In the genomic region with DNA sequence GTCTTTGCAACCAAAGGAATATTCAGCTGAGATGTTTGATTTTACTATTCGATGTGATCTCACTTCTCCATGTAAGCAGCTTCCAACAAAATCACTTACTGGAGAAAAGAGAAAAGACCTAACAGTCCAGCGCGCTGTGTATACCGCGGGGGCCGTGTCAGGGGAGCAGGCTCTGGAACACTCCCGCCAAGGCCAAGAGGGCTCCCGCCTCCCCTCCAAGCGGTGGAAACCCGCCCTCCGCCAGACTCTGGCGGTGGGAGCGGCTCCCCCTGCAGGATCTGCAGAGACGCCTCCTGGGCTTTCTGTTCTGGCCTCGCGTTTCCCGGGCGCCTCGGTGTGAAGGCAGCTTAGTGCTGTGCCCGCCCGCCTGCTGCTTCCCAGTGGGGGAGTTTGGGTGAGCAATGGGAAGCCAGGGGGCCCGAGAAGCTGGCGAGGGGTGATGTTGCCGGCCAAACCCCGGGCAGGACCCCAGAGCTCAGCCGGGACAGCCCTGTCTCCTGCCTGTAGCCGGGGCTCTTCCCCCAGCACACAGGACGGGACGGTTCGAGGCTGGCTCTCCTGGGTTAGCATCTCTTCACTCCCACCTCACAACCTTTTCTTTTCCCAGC, we compare ENCODE assay signal across 9 cellular contexts. TPM values are rescaled to one million over a fixed set of nuclear protein-coding genes. Genes with fewer than 3 reads are reported as not detected.
DNase-seq lines count a peak whose midpoint lies in the region; ATAC-seq and TF ChIP-seq lines count a peak whose summit lies in the region.
"Had no signal": no experiment of that assay in that cellular context is flagged by ENCODE, and none has a peak within 500 bp of the region (broad histone marks: within the 10 kb centered on the region; RNA-seq: fewer than 3 reads in every experiment).

No MANE protein-coding gene starts in this region.

- no peak overlapping the region for H3K23ac ChIP-seq in IMR-90 (ENCODE audit: low read depth, low read length)

- CTCF ChIA-PET in IMR-90 (lab: Yijun Ruan, JAX) (interaction anchor here (0.6 to 0.8 kb wide), 4 partner anchors 63 to 189 kb away, joined by 3 to 7 read pairs (median 3); a partner anchor contains a TSS), RWPE1 (lab: Yijun Ruan, JAX) (interaction anchor here (0.6 to 1.2 kb wide), 9 partner anchors 10 to 1200 kb away, joined by 3 to 7 read pairs (median 4); no protein-coding TSS in a partner anchor)

- H4K5ac ChIP-seq in IMR-90 (ENCODE audit: low read depth, low read length) = no peak overlapping the region

- H2AFZ ChIP-seq in IMR-90 (replicated peaks; ENCODE audit: low read length, poor library complexity) = peak overlapping the region; percentile 89
- H2AFZ ChIP-seq in neuron (ENCODE audit: low read depth, low read length) = peak overlapping the region; percentile 50

- dilution Hi-C loops in IMR-90 (cut with HindIII; ENCODE audit: low sequenced_read_pairs, unreplicated experiment) = no loop called here

- no peaks in the 10 kb centered on the region for H4K20me1 ChIP-seq in IMR-90 (ENCODE audit: insufficient read depth, low read length)

- H3K9me3 ChIP-seq in IMR-90 (ENCODE audit: control insufficient read depth, insufficient read depth, low read length) (no peaks in the 10 kb centered on the region), neuron (ENCODE audit: low read length) (no peaks in the 10 kb centered on the region), stomach (no peaks in the 10 kb centered on the region)

- TF ChIP-seq POLR2A in IMR-90 (IDR thresholded peaks at IDR 0.05; ENCODE audit: low read depth, low read length) (no peak), stomach (IDR thresholded peaks at IDR 0.05) (no peak)

- TF ChIP-seq CTCF in IMR-90 (conservative IDR thresholded peaks at IDR 0.05; ENCODE audit: low read depth, low read length) = peak; percentile 79
- TF ChIP-seq CTCF in RWPE1 (conservative IDR thresholded peaks at IDR 0.05; ENCODE audit: low read depth) = peak; percentile 91
- peak; percentile 80 for TF ChIP-seq CTCF in foreskin keratinocyte (conservative IDR thresholded peaks at IDR 0.05)
- TF ChIP-seq CTCF in stomach (IDR thresholded peaks at IDR 0.05) = peak in 4 of 7 experiments; percentile 52 to 64 (median 54)

- 4% methylated on average over 5 of the region's 30 CpGs; no CpG with 5 or more reads in 1 of the 2 experiments for WGBS in IMR-90 (ENCODE audit: extremely low coverage in 2 of 2, insufficient read length in 1 of 2), 2 experiments
- 1 to 5% (median 4%) methylated on average over 19 to 30 of the region's 30 CpGs for WGBS in stomach, 5 donors

- no peak overlapping the region for H3K4ac ChIP-seq in IMR-90 (ENCODE audit: low read depth, low read length)

- POLR2A ChIA-PET in IMR-90 (lab: Charles Lee; ENCODE audit: unreplicated experiment) (interaction anchor here (0.5 kb wide), 1 partner anchor 534 kb away, joined by 3 read pairs; no protein-coding TSS in a partner anchor), RWPE1 (lab: Yijun Ruan, JAX; ENCODE audit: low non-redundant PET) (no interaction called here)

- H2AK5ac ChIP-seq in IMR-90 (ENCODE audit: low read depth, low read length) = no peak overlapping the region

- H2BK120ac ChIP-seq in IMR-90 (ENCODE audit: low read depth, low read length) = no peak overlapping the region

- H2BK20ac ChIP-seq in IMR-90 (ENCODE audit: low read depth, low read length) = no peak overlapping the region

- TF ChIP-seq EP300 in stomach (IDR thresholded peaks at IDR 0.05) = no peak

- H3K18ac ChIP-seq in IMR-90 (ENCODE audit: low read depth, low read length) = no peak overlapping the region

- intact Hi-C loops in IMR-90 (cut with micrococcal nuclease) = loop anchor here (1.0 kb wide), 1 partner anchor 36 kb away; no protein-coding TSS in a partner anchor
- intact Hi-C loops in stomach (cut with DNase I; ENCODE audit: low total_unique reads) = no loop called here

- no peak overlapping the region for H3K56ac ChIP-seq in IMR-90 (ENCODE audit: extremely low read depth, insufficient read depth, low read length)

- DNase-seq in GDM1 (lab: John Stamatoyannopoulos, UW) (peak; percentile 13), IMR-90 (peak; percentile 64), RWPE1 (ENCODE audit: low spot score) (peak; percentile 79), foreskin keratinocyte (peak in 1 of 2 donors; percentile 22), stomach (peak; percentile 78), T1000 (lab: John Stamatoyannopoulos, UW) (no peak)
- peak; percentile 87 for DNase-seq in activated effector memory CD4-positive, alpha-beta T cell treated with anti-CD3 and anti-CD28 coated beads, Interleukin-2, amount 50 U/mL, for 16 hours

- H4K8ac ChIP-seq in IMR-90 (ENCODE audit: low read depth in 2 of 2, low read length in 2 of 2) = no peak overlapping the region

- no peak overlapping the region for H2BK15ac ChIP-seq in IMR-90 (ENCODE audit: low read depth, low read length)

- TF ChIP-seq RAD21 in IMR-90 (IDR thresholded peaks at IDR 0.05; ENCODE audit: low read length) = peak; percentile 69

- H3K4me3 ChIP-seq in IMR-90 (ENCODE audit: insufficient read depth, low read depth, low read length) = peak overlapping the region; percentile 26; the same call in 1 of the 2 replicates
- peak overlapping the region; percentile 25 for H3K4me3 ChIP-seq in neuron (ENCODE audit: low read length)
- peak overlapping the region; percentile 29 to 39 (median 36) for H3K4me3 ChIP-seq in stomach

- H3K9me1 ChIP-seq in IMR-90 (ENCODE audit: insufficient read depth, low read length) = no peaks in the 10 kb centered on the region

- no peak overlapping the region for H3K14ac ChIP-seq in IMR-90 (replicated peaks; ENCODE audit: low read depth, low read length)

- H3K4me1 ChIP-seq in IMR-90 (ENCODE audit: control insufficient read depth, insufficient read depth, low read length) = peaks cover 4% of the 10 kb centered on the region; the same call in 1 of the 2 replicates
- H3K4me1 ChIP-seq in foreskin keratinocyte = no peaks in the 10 kb centered on the region
- H3K4me1 ChIP-seq in neuron (ENCODE audit: insufficient read depth, low read length) = peaks cover 2% of the 10 kb centered on the region
- H3K4me1 ChIP-seq in stomach = peaks cover 12 to 28% (median 22%) of the 10 kb centered on the region in 4 donors

- H2AK9ac ChIP-seq in IMR-90 (replicated peaks; ENCODE audit: low read depth, low read length, poor library complexity) = no peak overlapping the region

- in situ Hi-C loops in IMR-90 (cut with MboI; ENCODE audit: low sequenced_read_pairs) = no loop called here

- H3K27ac ChIP-seq in IMR-90 (ENCODE audit: insufficient read depth, low read length) (no peak overlapping the region), RWPE1 (no peak overlapping the region), foreskin keratinocyte (no peak overlapping the region), stomach (peak overlapping the region in 3 of 5 donors; percentile 24 to 61 (median 26))
- H3K27ac ChIP-seq: epithelial cell of prostate had no signal

- H3K9ac ChIP-seq in IMR-90 (ENCODE audit: low read depth, low read length) = no peak overlapping the region

- H2BK5ac ChIP-seq in IMR-90 (ENCODE audit: low read depth, low read length, poor library complexity, severe bottlenecking) = no peak overlapping the region

- peak overlapping the region; percentile 56 for H3K4me2 ChIP-seq in IMR-90 (ENCODE audit: low read depth, low read length)

- ATAC-seq in IMR-90 (ENCODE audit: low read depth) (peak; percentile 96), foreskin keratinocyte (peak; percentile 76)

- H3K27me3 ChIP-seq in IMR-90 (ENCODE audit: control insufficient read depth, insufficient read depth, low read length) (peaks cover 26% of the 10 kb centered on the region), foreskin keratinocyte (peaks cover 32% of the 10 kb centered on the region), neuron (ENCODE audit: insufficient read depth, low read length) (peaks cover under 1% of the 10 kb centered on the region), stomach (peaks cover 0 to 13% (median 0%) of the 10 kb centered on the region in 3 donors)

- H4K91ac ChIP-seq in IMR-90 (ENCODE audit: insufficient read depth, low read depth, low read length) = no peak overlapping the region

- no peaks in the 10 kb centered on the region for H3K36me3 ChIP-seq in IMR-90 (ENCODE audit: control insufficient read depth, insufficient read depth, low read length)
- H3K36me3 ChIP-seq in neuron (ENCODE audit: insufficient read depth, low read length) = no peaks in the 10 kb centered on the region
- H3K36me3 ChIP-seq in stomach = no peaks in the 10 kb centered on the region

- BruUV-seq in IMR-90 (replicated peaks; lab: Mats Ljungman, UMichigan) = no TSS peak

- no peaks in the 10 kb centered on the region for H3K79me1 ChIP-seq in IMR-90 (ENCODE audit: low read depth in 1 of 2, low read length in 2 of 2)

TF ChIP-seq in IMR-90, 13 proteins besides CTCF, POLR2A, EP300 and RAD21 (continues in another document):
- no peak for TF ChIP-seq RFX5 (IDR thresholded peaks at IDR 0.05; ENCODE audit: low read depth, low read length)
- TF ChIP-seq MXI1 (IDR thresholded peaks at IDR 0.05; ENCODE audit: borderline replicate concordance, low read depth, low read length) = no peak
- no peak for TF ChIP-seq NFE2L2 (IDR thresholded peaks at IDR 0.05; ENCODE audit: low read depth, low read length)
- no peak for TF ChIP-seq MAFK (IDR thresholded peaks at IDR 0.05; ENCODE audit: low read depth, low read length)
- TF ChIP-seq RCOR1 (IDR thresholded peaks at IDR 0.05; ENCODE audit: insufficient replicate concordance, low read length) = no peak

RNA-seq across cellular contexts. Expression of a gene that starts 36.3 kb away (rescaled TPM):
- 3.3 and 3.8 TPM in 2 replicates for total RNA-seq in IMR-90 (2012; rRNA removed)
- 19.5 and 20.6 TPM in 2 replicates for polyA plus RNA-seq in IMR-90 (2012; rRNA removed)
- 14.8 and 30.7 TPM in 2 replicates for polyA plus RNA-seq in IMR-90 (2012; cell fraction: cytosol; rRNA removed)
- 7.1 and 9.7 TPM in 2 replicates for polyA plus RNA-seq in IMR-90 (2012; cell fraction: nucleus; rRNA removed; ENCODE audit: low replicate concordance)
- 5.5 and 6.2 TPM in 2 replicates for total RNA-seq in foreskin keratinocyte
- 9.0 and 10.5 TPM in 2 replicates for polyA plus RNA-seq in foreskin keratinocyte
- total RNA-seq in stomach = 10 to 100 TPM in 2 of 5 donors, 1 to 10 TPM in 3; 2.5 to 14.6 (median 5.4) TPM
- polyA plus RNA-seq in stomach = 1 to 10 TPM in 2 of 3 donors, under 1 TPM in 1; 0.92 to 7.4 (median 2.7) TPM

RNA-seq across cellular contexts. Expression of a gene that starts 57.8 kb away (rescaled TPM):
- total RNA-seq in IMR-90 (2012; rRNA removed) = 13.3 and 15.1 TPM in 2 replicates
- 10.8 and 14.8 TPM in 2 replicates for polyA plus RNA-seq in IMR-90 (2012; rRNA removed)
- 2.9 and 5.8 TPM in 2 replicates for polyA plus RNA-seq in IMR-90 (2012; cell fraction: cytosol; rRNA removed)
- 5.2 and 5.3 TPM in 2 replicates for polyA plus RNA-seq in IMR-90 (2012; cell fraction: nucleus; rRNA removed; ENCODE audit: low replicate concordance)
- 10.0 and 11.5 TPM in 2 replicates for total RNA-seq in foreskin keratinocyte
- polyA plus RNA-seq in foreskin keratinocyte = 12.7 and 13.1 TPM in 2 replicates
- 10 to 100 TPM; 12.3 to 39.4 (median 32.9) TPM for total RNA-seq in stomach
- polyA plus RNA-seq in stomach = 10 to 100 TPM; 14.4 to 65.7 (median 28.1) TPM

Comparison
In these comparisons a context has a peak if more than half of its experiments do, and no peak if none do; other contexts are left out.
1. H3K27ac ChIP-seq: peak in stomach (3 of 5); none in IMR-90 (single experiment), RWPE1 (single experiment) and foreskin keratinocyte (single experiment).
2. Peak in every context shown above with its lines, with median percentiles within 50 percentile points of each other: H3K4me3 ChIP-seq and CTCF ChIP-seq.